ENCODE assay signal across 16 cellular contexts in genomic region chr17:9443811-9444210, GRCh38.
DNase-seq lines count a peak whose midpoint lies in the region; ATAC-seq, FAIRE-seq and TF ChIP-seq lines count a peak whose summit lies in the region.
"Had no signal": no experiment of that assay in that cellular context is flagged by ENCODE, and none has a peak within 500 bp of the region (broad histone marks: within the 10 kb centered on the region; RNA-seq: fewer than 3 reads in every experiment).

No MANE protein-coding gene starts in this region.

- TF ChIP-seq POLR2A in heart left ventricle (IDR thresholded peaks at IDR 0.05): no peak

- H3K4me1 ChIP-seq in heart left ventricle: peaks cover 0 to 9% (median 0%) of the 10 kb centered on the region in 12 donors
- H3K4me1 ChIP-seq: BLaER1, Caco-2 had no signal

- no peaks in the 10 kb centered on the region for H3K36me3 ChIP-seq in bronchial epithelial cell (ENCODE audit: control insufficient read depth, insufficient read depth, low read length)
- H3K36me3 ChIP-seq in heart left ventricle: peaks cover 0 to 6% (median 0%) of the 10 kb centered on the region in 9 donors
- H3K36me3 ChIP-seq: BLaER1 had no signal

- H3K9me3 ChIP-seq in heart left ventricle: no peaks in the 10 kb centered on the region
- H3K9me3 ChIP-seq: Caco-2 had no signal

- intact Hi-C loops in heart left ventricle (cut with DNase I): no loop called here

- no peaks in the 10 kb centered on the region for H3K27me3 Mint-ChIP-seq in neural crest cell (ENCODE audit: low read depth)
- H3K27me3 Mint-ChIP-seq: CD8-positive, alpha-beta memory T cell had no signal

- H3K27me3 ChIP-seq in bronchial epithelial cell (ENCODE audit: control insufficient read depth, insufficient read depth, low read length) (no peaks in the 10 kb centered on the region), heart left ventricle (no peaks in the 10 kb centered on the region)
- H3K27me3 ChIP-seq: BLaER1 had no signal

- FAIRE-seq in bronchial epithelial cell (lab: Jason Lieb, UNC): peak; percentile 23
- FAIRE-seq: H54 had no signal

- H3K9me3 Mint-ChIP-seq in neural crest cell: peaks cover 14% of the 10 kb centered on the region
- H3K9me3 Mint-ChIP-seq: CD8-positive, alpha-beta memory T cell had no signal

- peaks cover 30% of the 10 kb centered on the region for H3K4me1 Mint-ChIP-seq in neural crest cell

- 72 to 81% (median 78%) methylated on average over 5 of the region's 5 CpGs for WGBS in heart left ventricle, 4 donors

- no peak for ATAC-seq in HG02763 (IDR thresholded peaks at IDR 0.05; ENCODE audit: unreplicated experiment)
- no peak for ATAC-seq in heart left ventricle
- ATAC-seq: HCT116 had no signal

- H3K4me3 Mint-ChIP-seq in neural crest cell: no peak overlapping the region
- H3K4me3 Mint-ChIP-seq: CD8-positive, alpha-beta memory T cell had no signal

- H3K27ac ChIP-seq in heart left ventricle: no peak overlapping the region
- H3K27ac ChIP-seq: BLaER1 had no signal

- TF ChIP-seq CTCF in bronchial epithelial cell (IDR thresholded peaks at IDR 0.05; ENCODE audit: insufficient read depth, low read length, severe bottlenecking): no peak
- no peak for TF ChIP-seq CTCF in fibroblast of pulmonary artery (IDR thresholded peaks at IDR 0.05; ENCODE audit: low read length, missing control alignments)
- no peak for TF ChIP-seq CTCF in neural crest cell (conservative IDR thresholded peaks at IDR 0.05)
- TF ChIP-seq CTCF in heart left ventricle (IDR thresholded peaks at IDR 0.05): no peak

- H3K36me3 Mint-ChIP-seq in neural crest cell (ENCODE audit: low read depth): peaks cover 8% of the 10 kb centered on the region

- peak overlapping the region; percentile 20 for H3K27ac Mint-ChIP-seq in neural crest cell (ENCODE audit: unreplicated experiment)

- DNase-seq in HT1080 (ENCODE audit: low read depth) (peak; percentile 59), bronchial epithelial cell (ENCODE audit: low read depth) (peak; percentile 72), fibroblast of pulmonary artery (ENCODE audit: low read depth) (peak; percentile 19), neural crest cell (ENCODE audit: low read depth, low spot score) (no peak), heart left ventricle (no peak), NCI-H187 treated with DMSO at 0.1 percent for 48 hours (lab: John Stamatoyannopoulos, UW) (no peak)
- DNase-seq: 8988T; AML-193; Caco-2; CD8-positive, alpha-beta memory T cell; DND-41; GF-D8 had no signal

- H3K4me3 ChIP-seq in bronchial epithelial cell (ENCODE audit: low read depth, low read length) (no peak overlapping the region), fibroblast of pulmonary artery (replicated peaks; ENCODE audit: low read depth, low read length) (no peak overlapping the region), heart left ventricle (no peak overlapping the region)
- H3K4me3 ChIP-seq: BLaER1 had no signal

Comparison
In these comparisons a context has a peak if more than half of its experiments do, and no peak if none do; other contexts are left out.
1. DNase-seq: peak in HT1080 (single experiment), bronchial epithelial cell (single experiment) and fibroblast of pulmonary artery (single experiment); none in neural crest cell (single experiment), heart left ventricle (0 of 5) and NCI-H187 treated with DMSO at 0.1 percent for 48 hours (single experiment).